Comparison of ENCODE assay signal across 9 cellular contexts in genomic region chr10:89535185-89536012, GRCh38. TPM values are rescaled to one million over a fixed set of nuclear protein-coding genes. Genes with fewer than 3 reads are reported as not detected.
DNase-seq lines count a peak whose midpoint lies in the region; ATAC-seq and TF ChIP-seq lines count a peak whose summit lies in the region.
"Had no signal": no experiment of that assay in that cellular context is flagged by ENCODE, and none has a peak within 500 bp of the region (broad histone marks: within the 10 kb centered on the region; RNA-seq: fewer than 3 reads in every experiment).

TSS of gene SLC16A12 (minus strand) at chr10:89535594. CDS start at chr10:89462578, 73,016 bp downstream.

- peaks cover 3 to 6% of the 10 kb centered on the region in 2 donors for H3K4me1 ChIP-seq in lung (ENCODE audit: control insufficient read depth in 2 of 2, insufficient read depth in 2 of 2, low read length in 2 of 2)
- H3K4me1 ChIP-seq in upper lobe of left lung = peaks cover 12 to 20% (median 15%) of the 10 kb centered on the region in 4 donors

- H3K9me3 ChIP-seq in lung (ENCODE audit: control insufficient read depth in 2 of 2, insufficient read depth in 1 of 2, low read length in 1 of 2) (no peaks in the 10 kb centered on the region), upper lobe of left lung (no peaks in the 10 kb centered on the region)

- H3K27me3 ChIP-seq in dorsolateral prefrontal cortex (peaks cover 4 to 71% (median 50%) of the 10 kb centered on the region in 45 donors), lung (ENCODE audit: control insufficient read depth, insufficient read depth) (no peaks in the 10 kb centered on the region), upper lobe of left lung (peaks cover 0 to 16% (median 10%) of the 10 kb centered on the region in 4 donors)

- no peak for TF ChIP-seq CTCF in dorsolateral prefrontal cortex (IDR thresholded peaks at IDR 0.05 in 54 of 56, conservative IDR thresholded peaks at IDR 0.05 in 2 of 56; ENCODE audit: low read depth in 1 of 56, partially characterized antibody in 56 of 56)
- TF ChIP-seq CTCF in lung (IDR thresholded peaks at IDR 0.05; ENCODE audit: control extremely low read depth, extremely low read depth) = no peak
- peak in 1 of 6 experiments; percentile 18 for TF ChIP-seq CTCF in upper lobe of left lung (IDR thresholded peaks at IDR 0.05)

- peaks cover 83% of the 10 kb centered on the region for H3K27me3 Mint-ChIP-seq in activated T-cell treated with anti-CD3 and anti-CD28 coated beads, Interleukin-2, amount 50 U/mL, for 24 hours

- DNase-seq in activated T-cell treated with anti-CD3 and anti-CD28 coated beads, Interleukin-2, amount 50 U/mL, for 24 hours = no peak
- DNase-seq in activated T-cell treated with anti-CD3 and anti-CD28 coated beads for 4 hours (no peak), dorsolateral prefrontal cortex (no peak), lung (ENCODE audit: low spot score) (no peak), upper lobe of left lung (peak in 1 of 2 donors; percentile 85), NCI-H2081 (lab: John Stamatoyannopoulos, UW) (no peak), NK-92 (lab: John Stamatoyannopoulos, UW; ENCODE audit: unreplicated experiment) (no peak)

- intact Hi-C loops in dorsolateral prefrontal cortex (cut with DNase I) = no loop called here

- peak within 1 kb of the TSS; percentile 27 for H3K4me3 Mint-ChIP-seq in activated T-cell treated with anti-CD3 and anti-CD28 coated beads, Interleukin-2, amount 50 U/mL, for 24 hours

- H3K4me3 ChIP-seq in dorsolateral prefrontal cortex = peak within 1 kb of the TSS in 58 of 59 donors; percentile 4 to 65 (median 44)
- peak within 1 kb of the TSS; percentile 1 for H3K4me3 ChIP-seq in lung
- H3K4me3 ChIP-seq in upper lobe of left lung = peak within 1 kb of the TSS in 3 of 4 donors; percentile 40 to 52 (median 51)

- peak within 1 kb of the TSS in 5 of 59 donors; percentile 38 to 71 (median 63) for H3K27ac ChIP-seq in dorsolateral prefrontal cortex
- H3K27ac ChIP-seq in lung (ENCODE audit: low read depth in 1 of 2, low read length in 1 of 2) = no peak within 1 kb of the TSS
- peak within 1 kb of the TSS in 2 of 4 donors; percentile 18 to 43 for H3K27ac ChIP-seq in upper lobe of left lung
- H3K27ac ChIP-seq: KMS-11 had no signal

- H3K36me3 Mint-ChIP-seq in activated T-cell treated with anti-CD3 and anti-CD28 coated beads, Interleukin-2, amount 50 U/mL, for 24 hours (ENCODE audit: low read depth) = no peaks in the 10 kb centered on the region

- H3K4me1 Mint-ChIP-seq in activated T-cell treated with anti-CD3 and anti-CD28 coated beads, Interleukin-2, amount 50 U/mL, for 24 hours (ENCODE audit: low read depth) = peaks cover 13% of the 10 kb centered on the region

- ATAC-seq in lung (ENCODE audit: insufficient read depth, low FRiP score) (peak; percentile 22), upper lobe of left lung (ENCODE audit: low FRiP score in 2 of 2) (peak; percentile 52 to 59), HG02642 (IDR thresholded peaks at IDR 0.05; ENCODE audit: poor library complexity, unreplicated experiment) (no peak)

- H3K36me3 ChIP-seq in lung (ENCODE audit: control insufficient read depth in 2 of 2, insufficient read depth in 2 of 2, low read length in 2 of 2) (no peaks in the 10 kb centered on the region), upper lobe of left lung (no peaks in the 10 kb centered on the region)

- no peak within 1 kb of the TSS for H3K27ac Mint-ChIP-seq in activated T-cell treated with anti-CD3 and anti-CD28 coated beads, Interleukin-2, amount 50 U/mL, for 24 hours

- H3K9me3 Mint-ChIP-seq in activated T-cell treated with anti-CD3 and anti-CD28 coated beads, Interleukin-2, amount 50 U/mL, for 24 hours = no peaks in the 10 kb centered on the region

- 1 to 2% methylated on average over 56 to 87 of the region's 87 CpGs for WGBS in lung, 2 donors
- 5 to 6% methylated on average over 7 to 37 of the region's 87 CpGs for WGBS in upper lobe of left lung, 2 donors

- TF ChIP-seq POLR2A in upper lobe of left lung (IDR thresholded peaks at IDR 0.05) = no peak

- TF ChIP-seq EP300 in upper lobe of left lung (IDR thresholded peaks at IDR 0.05) = no peak

RNA-seq across cellular contexts. Expression of gene SLC16A12, which starts in this region (rescaled TPM):
- total RNA-seq in dorsolateral prefrontal cortex (10 to 100 TPM in 2 of 120 experiments, 1 to 10 TPM in 31, under 1 TPM in 82, not detected in 5; 0.11 to 14.1 (median 0.46) TPM), lung (1 to 10 TPM; 1.8 to 4.6 TPM), upper lobe of left lung (1 to 10 TPM; 1.3 to 4.4 (median 3.5) TPM)
- under 1 TPM; 0.45 to 0.75 TPM for polyA plus RNA-seq in lung

Comparison
In these comparisons a context has a peak if more than half of its experiments do, and no peak if none do; other contexts are left out.
1. H3K4me3 ChIP-seq: peak in every context shown above with its lines; median percentile 51 in upper lobe of left lung; 44 in dorsolateral prefrontal cortex; 1 in lung.